ENCODE assay signal across 1 cellular context in genomic region chr20:19098806-19099578, GRCh38.
TF ChIP-seq lines count a peak whose summit lies in the region.

No MANE protein-coding gene starts in this region.

TF ChIP-seq in HepG2, 621 proteins besides CTCF, POLR2A, EP300 and RAD21 (continued from another document):
- no peak for TF ChIP-seq ZNF337 (CRISPR knock-in tag; IDR thresholded peaks at IDR 0.05; ENCODE audit: borderline replicate concordance, low read depth)
- TF ChIP-seq ZBTB14 (CRISPR knock-in tag; IDR thresholded peaks at IDR 0.05): no peak
- TF ChIP-seq SP5 (CRISPR knock-in tag; IDR thresholded peaks at IDR 0.05; ENCODE audit: borderline replicate concordance, low read depth): no peak
- no peak for TF ChIP-seq HDAC1 (CRISPR knock-in tag; IDR thresholded peaks at IDR 0.05)
- no peak for TF ChIP-seq ZNF777 (CRISPR knock-in tag; IDR thresholded peaks at IDR 0.05)
- no peak for TF ChIP-seq ZNF775 (CRISPR knock-in tag; IDR thresholded peaks at IDR 0.05; ENCODE audit: borderline replicate concordance)
TF ChIP-seq in HepG2: peak in this region for 0.
